ENCODE assay signal across 9 cellular contexts in the genomic region with DNA sequence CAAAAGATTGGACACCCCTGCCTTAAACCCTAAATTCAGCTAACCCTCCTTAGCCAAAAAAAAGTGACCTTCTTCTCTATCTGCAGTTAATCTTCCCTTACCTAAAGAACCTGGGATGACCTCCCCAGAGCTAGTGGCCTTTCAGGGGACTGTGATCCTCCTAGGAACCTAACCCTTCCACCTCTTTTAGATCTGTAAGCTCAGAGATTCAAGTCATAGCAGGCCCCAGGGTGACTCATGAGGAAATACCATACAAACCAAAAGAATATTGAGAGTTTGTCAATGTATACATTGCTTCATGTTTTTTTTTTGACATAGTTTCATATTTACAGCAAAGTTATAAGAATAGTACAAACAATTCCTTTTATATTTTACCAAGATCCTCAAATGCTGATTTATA. TPM values are rescaled to one million over a fixed set of nuclear protein-coding genes. Genes with fewer than 3 reads are reported as not detected.
DNase-seq lines count a peak whose midpoint lies in the region; ATAC-seq, FAIRE-seq and TF ChIP-seq lines count a peak whose summit lies in the region.
"Had no signal": no experiment of that assay in that cellular context is flagged by ENCODE, and none has a peak within 500 bp of the region (broad histone marks: within the 10 kb centered on the region; RNA-seq: fewer than 3 reads in every experiment).

No MANE protein-coding gene starts in this region.

- peaks cover 24% of the 10 kb centered on the region for H3K4me1 Mint-ChIP-seq in activated naive CD8-positive, alpha-beta T cell treated with anti-CD3 and anti-CD28 coated beads, Interleukin-2, amount 10 ng/mL, durations not matched to agents 7 days and 5 days

- peaks cover 4% of the 10 kb centered on the region for H3K36me3 Mint-ChIP-seq in activated naive CD8-positive, alpha-beta T cell treated with anti-CD3 and anti-CD28 coated beads, Interleukin-2, amount 10 ng/mL, durations not matched to agents 7 days and 5 days

- no peaks in the 10 kb centered on the region for H3K27me3 Mint-ChIP-seq in activated naive CD8-positive, alpha-beta T cell treated with anti-CD3 and anti-CD28 coated beads, Interleukin-2, amount 10 ng/mL, durations not matched to agents 7 days and 5 days

- H3K4me3 ChIP-seq in hepatocyte (no peak overlapping the region), gastrocnemius medialis (no peak overlapping the region)

- H3K27ac Mint-ChIP-seq in activated naive CD8-positive, alpha-beta T cell treated with anti-CD3 and anti-CD28 coated beads, Interleukin-2, amount 10 ng/mL, durations not matched to agents 7 days and 5 days, result peak overlapping the region; percentile 47

- H2AFZ ChIP-seq in hepatocyte, result no peak overlapping the region

- H3K4me2 ChIP-seq in hepatocyte, result no peak overlapping the region

- intact Hi-C loops in gastrocnemius medialis (cut with DNase I; ENCODE audit: low total_unique reads), result no loop called here

- no peaks in the 10 kb centered on the region for H3K79me2 ChIP-seq in hepatocyte

- TF ChIP-seq CTCF in hepatocyte (IDR thresholded peaks at IDR 0.05; ENCODE audit: poor library complexity) (no peak), gastrocnemius medialis (IDR thresholded peaks at IDR 0.05 in 4 of 5, conservative IDR thresholded peaks at IDR 0.05 in 1 of 5) (no peak)

- H3K36me3 ChIP-seq in hepatocyte (replicated peaks; ENCODE audit: insufficient read depth, low read depth), result no peaks in the 10 kb centered on the region
- no peaks in the 10 kb centered on the region for H3K36me3 ChIP-seq in gastrocnemius medialis

- H3K4me1 ChIP-seq in hepatocyte (ENCODE audit: insufficient read depth), result no peaks in the 10 kb centered on the region
- H3K4me1 ChIP-seq in gastrocnemius medialis, result peaks cover 4 to 10% of the 10 kb centered on the region in 2 donors

- H3K27ac ChIP-seq in hepatocyte (peak overlapping the region; percentile 72), gastrocnemius medialis (no peak overlapping the region)

- in situ Hi-C loops in gastrocnemius medialis (cut with MboI; ENCODE audit: low sequenced_read_pairs in 4 of 4) (no loop called here), KBM-7 (cut with MboI; ENCODE audit: low pct_unique_long_range_greater_than_20kb, low sequenced_read_pairs) (no loop called here)

- no peak for TF ChIP-seq POLR2A in gastrocnemius medialis (IDR thresholded peaks at IDR 0.05)

- no peak overlapping the region for H3K4me3 Mint-ChIP-seq in activated naive CD8-positive, alpha-beta T cell treated with anti-CD3 and anti-CD28 coated beads, Interleukin-2, amount 10 ng/mL, durations not matched to agents 7 days and 5 days

- H3K9me2 ChIP-seq in hepatocyte (replicated peaks; ENCODE audit: insufficient read depth), result no peaks in the 10 kb centered on the region

- H3K27me3 ChIP-seq in hepatocyte (no peaks in the 10 kb centered on the region), gastrocnemius medialis (no peaks in the 10 kb centered on the region)

- POLR2A ChIA-PET in activated naive CD8-positive, alpha-beta T cell treated with anti-CD3 and anti-CD28 coated beads, Interleukin-2, amount 10 ng/mL, durations not matched to agents 7 days and 5 days (lab: Charles Lee), result interaction anchor here (0.8 kb wide), 1 partner anchor 54 kb away, joined by 3 read pairs; no protein-coding TSS in a partner anchor

- peaks cover 4% of the 10 kb centered on the region for H3K9me3 Mint-ChIP-seq in activated naive CD8-positive, alpha-beta T cell treated with anti-CD3 and anti-CD28 coated beads, Interleukin-2, amount 10 ng/mL, durations not matched to agents 7 days and 5 days

- no peak for FAIRE-seq in HTR-8/SVneo (lab: Jason Lieb, UNC)
- FAIRE-seq: frontal cortex had no signal

- ATAC-seq in activated naive CD8-positive, alpha-beta T cell treated with anti-CD3 and anti-CD28 coated beads, Interleukin-2, amount 10 ng/mL, durations not matched to agents 7 days and 5 days (ENCODE audit: low read depth), result peak; percentile 55
- no peak for ATAC-seq in GM21447 (IDR thresholded peaks at IDR 0.05; ENCODE audit: unreplicated experiment)
- ATAC-seq in gastrocnemius medialis, result no peak

- H3K9me3 ChIP-seq in hepatocyte (ENCODE audit: low read depth) (no peaks in the 10 kb centered on the region), gastrocnemius medialis (no peaks in the 10 kb centered on the region)

- DNase-seq in ELR (ENCODE audit: low read depth), result peak; percentile 76
- peak; percentile 63 for DNase-seq in HTR-8/SVneo (ENCODE audit: insufficient read length, low spot score)
- no peak for DNase-seq in activated naive CD8-positive, alpha-beta T cell treated with anti-CD3 and anti-CD28 coated beads, Interleukin-2, amount 10 ng/mL, durations not matched to agents 7 days and 5 days
- peak; percentile 11 for DNase-seq in hepatocyte (ENCODE audit: low spot score)
- no peak for DNase-seq in NCI-H1694 (lab: John Stamatoyannopoulos, UW)
- DNase-seq in gastrocnemius medialis, result no peak
- no peak for DNase-seq in KBM-7

- H4K20me1 ChIP-seq in hepatocyte (ENCODE audit: insufficient read depth, poor library complexity, severe bottlenecking), result no peaks in the 10 kb centered on the region

RNA-seq across cellular contexts. Expression of a gene that starts 38.3 kb away (rescaled TPM):
- 1 to 10 TPM; 1.9 to 2.2 TPM for total RNA-seq in activated naive CD8-positive, alpha-beta T cell treated with anti-CD3 and anti-CD28 coated beads, Interleukin-2, amount 10 ng/mL, durations not matched to agents 7 days and 5 days
- total RNA-seq in hepatocyte, result not detected in 2 replicates
- polyA plus RNA-seq in hepatocyte, result 0.11 and 0.29 TPM in 2 replicates
- total RNA-seq in gastrocnemius medialis, result not detected
- total RNA-seq: frontal cortex had no signal

RNA-seq across cellular contexts. Expression of a gene that starts 54.4 kb away (rescaled TPM):
- 100 to 1,000 TPM; 193 to 212 TPM for total RNA-seq in activated naive CD8-positive, alpha-beta T cell treated with anti-CD3 and anti-CD28 coated beads, Interleukin-2, amount 10 ng/mL, durations not matched to agents 7 days and 5 days
- total RNA-seq in hepatocyte (111 and 122 TPM in 2 replicates), gastrocnemius medialis (100 to 1,000 TPM in 2 of 4 donors, 10 to 100 TPM in 2; 73.4 to 125 (median 98.2) TPM)
- 16.4 and 17.3 TPM in 2 replicates for polyA plus RNA-seq in hepatocyte

Comparison
In these comparisons a context has a peak if more than half of its experiments do, and no peak if none do; other contexts are left out.
1. DNase-seq: peak in ELR (single experiment), HTR-8/SVneo (single experiment) and hepatocyte (single experiment); none in activated naive CD8-positive, alpha-beta T cell treated with anti-CD3 and anti-CD28 coated beads, Interleukin-2, amount 10 ng/mL, durations not matched to agents 7 days and 5 days (single experiment), NCI-H1694 (single experiment), gastrocnemius medialis (0 of 2) and KBM-7 (single experiment).